In genomic region chrX:115952417-115953092, GRCh38 we compare ENCODE assay signal across 1 cellular context.
TF ChIP-seq lines count a peak whose summit lies in the region.

No MANE protein-coding gene starts in this region.

TF ChIP-seq in GM23338, 12 proteins besides CTCF, POLR2A, EP300 and RAD21 (continued from another document):
- no peak for TF ChIP-seq REST (IDR thresholded peaks at IDR 0.05; ENCODE audit: unreplicated experiment)
- TF ChIP-seq CREB1 (CRISPR knock-in tag; IDR thresholded peaks at IDR 0.05; ENCODE audit: low read depth), result no peak
- TF ChIP-seq ZNF114 (CRISPR knock-in tag; IDR thresholded peaks at IDR 0.05), result no peak
- TF ChIP-seq EZH2 (IDR thresholded peaks at IDR 0.05; ENCODE audit: low read depth, unreplicated experiment), result no peak
- TF ChIP-seq ZNF331 (CRISPR knock-in tag; IDR thresholded peaks at IDR 0.05; ENCODE audit: low read depth), result no peak
- no peak for TF ChIP-seq ETS1 (IDR thresholded peaks at IDR 0.05)
